16 cellular contexts compared by ENCODE assay signal in genomic region chr1:12232221-12232620, GRCh38. TPM values are rescaled to one million over a fixed set of nuclear protein-coding genes. Genes with fewer than 3 reads are reported as not detected.
DNase-seq lines count a peak whose midpoint lies in the region.
"Had no signal": no experiment of that assay in that cellular context is flagged by ENCODE, and none has a peak within 500 bp of the region (broad histone marks: within the 10 kb centered on the region; RNA-seq: fewer than 3 reads in every experiment).

No MANE protein-coding gene starts in this region.

- peak; percentile 18 for DNase-seq in activated naive CD4-positive, alpha-beta T cell treated with anti-CD3 and anti-CD28 coated beads for 36 hours
- no peak for DNase-seq in activated naive CD4-positive, alpha-beta T cell treated with Interleukin-2 at 50 U/mL for 16 hours
- DNase-seq in LoVo (ENCODE audit: low spot score) (peak; percentile 67), epithelial cell of prostate (ENCODE audit: low read depth, low spot score) (peak; percentile 92), ureter (ENCODE audit: low spot score) (no peak), hypothalamus (lab: John Stamatoyannopoulos, UW) (no peak), AG08396 (ENCODE audit: low spot score) (no peak)
- DNase-seq: activated gamma-delta T cell; BE2C; GF-D8; NCI-H146; NCI-H748 treated with DMSO at 0.1 percent for 48 hours; SJCRH30; stimulated activated CD8-positive, alpha-beta memory T cell treated with anti-CD3 and anti-CD28 coated beads, Interleukin-4, amount 100 ng/mL, for 48 hours; WERI-Rb-1 had no signal

- no peaks in the 10 kb centered on the region for H3K27me3 Mint-ChIP-seq in activated naive CD4-positive, alpha-beta T cell treated with anti-CD3 and anti-CD28 coated beads for 36 hours (ENCODE audit: low read depth)

- peaks cover 25% of the 10 kb centered on the region for H3K4me1 Mint-ChIP-seq in activated naive CD4-positive, alpha-beta T cell treated with anti-CD3 and anti-CD28 coated beads for 36 hours (ENCODE audit: low read depth)

- no peak overlapping the region for H3K4me3 Mint-ChIP-seq in activated naive CD4-positive, alpha-beta T cell treated with anti-CD3 and anti-CD28 coated beads for 36 hours

- CTCF ChIA-PET in activated naive CD4-positive, alpha-beta T cell treated with anti-CD3 and anti-CD28 coated beads for 36 hours (lab: Charles Lee) = interaction anchor here (0.8 kb wide), 1 partner anchor 106 kb away, joined by 3 read pairs; no protein-coding TSS in a partner anchor

- H3K27ac ChIP-seq in epithelial cell of prostate (peak overlapping the region; percentile 96), skin epidermis (peak overlapping the region in 16 of 21 experiments; percentile 8 to 99 (median 97))
- H3K27ac ChIP-seq: SJCRH30, WERI-Rb-1 had no signal

- peak overlapping the region; percentile 37 for H3K27ac Mint-ChIP-seq in activated naive CD4-positive, alpha-beta T cell treated with anti-CD3 and anti-CD28 coated beads for 36 hours

- H3K4me3 ChIP-seq in skin epidermis = no peak overlapping the region
- H3K4me3 ChIP-seq: SJCRH30 had no signal

- intact Hi-C loops in activated naive CD4-positive, alpha-beta T cell treated with anti-CD3 and anti-CD28 coated beads for 36 hours (cut with micrococcal nuclease) = no loop called here

- peaks cover 3% of the 10 kb centered on the region for H3K36me3 Mint-ChIP-seq in activated naive CD4-positive, alpha-beta T cell treated with anti-CD3 and anti-CD28 coated beads for 36 hours (ENCODE audit: low read depth)

- H3K9me3 Mint-ChIP-seq in activated naive CD4-positive, alpha-beta T cell treated with anti-CD3 and anti-CD28 coated beads for 36 hours = no peaks in the 10 kb centered on the region

RNA-seq across cellular contexts. Expression of gene VPS13D, which starts 2.4 kb away (rescaled TPM):
- 10 to 100 TPM; 20.0 to 23.3 TPM for total RNA-seq in activated naive CD4-positive, alpha-beta T cell treated with anti-CD3 and anti-CD28 coated beads for 36 hours
- 98.5 TPM for total RNA-seq in ureter

Comparison
In these comparisons a context has a peak if more than half of its experiments do, and no peak if none do; other contexts are left out.
1. DNase-seq: peak in activated naive CD4-positive, alpha-beta T cell treated with anti-CD3 and anti-CD28 coated beads for 36 hours (single experiment), LoVo (single experiment) and epithelial cell of prostate (single experiment); none in activated naive CD4-positive, alpha-beta T cell treated with Interleukin-2 at 50 U/mL for 16 hours (single experiment), ureter (single experiment), hypothalamus (0 of 51) and AG08396 (single experiment).